Comparison of ENCODE assay signal across 16 cellular contexts in genomic region chr5:67612961-67613360, GRCh38.
DNase-seq lines count a peak whose midpoint lies in the region; ATAC-seq and TF ChIP-seq lines count a peak whose summit lies in the region.
"Had no signal": no experiment of that assay in that cellular context is flagged by ENCODE, and none has a peak within 500 bp of the region (broad histone marks: within the 10 kb centered on the region; RNA-seq: fewer than 3 reads in every experiment).

No MANE protein-coding gene starts in this region.

- POLR2A ChIA-PET in WTC11 (lab: Charles Lee) = no interaction called here

- TF ChIP-seq EP300 in stomach (IDR thresholded peaks at IDR 0.05) = no peak

- intact Hi-C loops in stomach (cut with DNase I; ENCODE audit: low total_unique reads) = no loop called here

- peak overlapping the region; percentile 24 for H3K4me3 ChIP-seq in Jurkat, Clone E6-1 (ENCODE audit: low read length)
- H3K4me3 ChIP-seq in Peyer's patch (no peak overlapping the region), stomach (no peak overlapping the region)
- H3K4me3 ChIP-seq: GM23248 had no signal

- CTCF ChIA-PET in WTC11 (lab: Charles Lee) = no interaction called here

- peaks cover 5% of the 10 kb centered on the region for H3K9me3 Mint-ChIP-seq in WTC11

- H3K9me3 ChIP-seq in Peyer's patch = no peaks in the 10 kb centered on the region
- H3K9me3 ChIP-seq in stomach = no peaks in the 10 kb centered on the region

- H3K27ac Mint-ChIP-seq in WTC11 = no peak overlapping the region

- peaks cover 7% of the 10 kb centered on the region for H3K4me1 Mint-ChIP-seq in WTC11

- DNase-seq in DMS 273 treated with DMSO at 0.1 percent for 48 hours (lab: John Stamatoyannopoulos, UW) (peak; percentile 67), NCI-H524 treated with DMSO at 0.1 percent for 48 hours (lab: John Stamatoyannopoulos, UW) (peak; percentile 5), cerebellum (ENCODE audit: low spot score) (peak; percentile 61), WTC11 (ENCODE audit: low spot score) (no peak), Peyer's patch (no peak), stomach (no peak)
- DNase-seq in Jurkat, Clone E6-1 (ENCODE audit: low read depth, low spot score) = peak; percentile 49
- DNase-seq: Calu3; CD4-positive, alpha-beta memory T cell; COR-L47; DMS79; EL; GF-D8; GM23248; H7; HCEC 1CT had no signal

- no peaks in the 10 kb centered on the region for H3K4me1 ChIP-seq in Peyer's patch
- no peaks in the 10 kb centered on the region for H3K4me1 ChIP-seq in stomach

- H3K36me3 Mint-ChIP-seq in WTC11 = no peaks in the 10 kb centered on the region

- no peak for TF ChIP-seq POLR2A in Peyer's patch (IDR thresholded peaks at IDR 0.05)
- no peak for TF ChIP-seq POLR2A in stomach (IDR thresholded peaks at IDR 0.05)

- TF ChIP-seq CTCF in WTC11 (IDR thresholded peaks at IDR 0.05) = no peak
- TF ChIP-seq CTCF in Peyer's patch (IDR thresholded peaks at IDR 0.05) = no peak
- no peak for TF ChIP-seq CTCF in stomach (IDR thresholded peaks at IDR 0.05)

- H3K27me3 Mint-ChIP-seq in WTC11 (ENCODE audit: low read depth) = no peaks in the 10 kb centered on the region

- H3K27ac ChIP-seq in Peyer's patch (no peak overlapping the region), stomach (no peak overlapping the region)
- H3K27ac ChIP-seq: GM23248 had no signal

- H3K36me3 ChIP-seq in Peyer's patch (no peaks in the 10 kb centered on the region), stomach (no peaks in the 10 kb centered on the region)

- no peak overlapping the region for H3K4me3 Mint-ChIP-seq in WTC11
- H3K4me3 Mint-ChIP-seq: CD4-positive, alpha-beta memory T cell had no signal

- 84 to 93% (median 85%) methylated on average over 4 of the region's 4 CpGs for WGBS in stomach, 5 donors

- H3K27me3 ChIP-seq in Peyer's patch (no peaks in the 10 kb centered on the region), stomach (no peaks in the 10 kb centered on the region)

- no peak for ATAC-seq in WTC11

TF ChIP-seq in WTC11, 78 proteins besides CTCF, POLR2A, EP300 and RAD21 (continues in another document):
- TF ChIP-seq, protein P1, sequence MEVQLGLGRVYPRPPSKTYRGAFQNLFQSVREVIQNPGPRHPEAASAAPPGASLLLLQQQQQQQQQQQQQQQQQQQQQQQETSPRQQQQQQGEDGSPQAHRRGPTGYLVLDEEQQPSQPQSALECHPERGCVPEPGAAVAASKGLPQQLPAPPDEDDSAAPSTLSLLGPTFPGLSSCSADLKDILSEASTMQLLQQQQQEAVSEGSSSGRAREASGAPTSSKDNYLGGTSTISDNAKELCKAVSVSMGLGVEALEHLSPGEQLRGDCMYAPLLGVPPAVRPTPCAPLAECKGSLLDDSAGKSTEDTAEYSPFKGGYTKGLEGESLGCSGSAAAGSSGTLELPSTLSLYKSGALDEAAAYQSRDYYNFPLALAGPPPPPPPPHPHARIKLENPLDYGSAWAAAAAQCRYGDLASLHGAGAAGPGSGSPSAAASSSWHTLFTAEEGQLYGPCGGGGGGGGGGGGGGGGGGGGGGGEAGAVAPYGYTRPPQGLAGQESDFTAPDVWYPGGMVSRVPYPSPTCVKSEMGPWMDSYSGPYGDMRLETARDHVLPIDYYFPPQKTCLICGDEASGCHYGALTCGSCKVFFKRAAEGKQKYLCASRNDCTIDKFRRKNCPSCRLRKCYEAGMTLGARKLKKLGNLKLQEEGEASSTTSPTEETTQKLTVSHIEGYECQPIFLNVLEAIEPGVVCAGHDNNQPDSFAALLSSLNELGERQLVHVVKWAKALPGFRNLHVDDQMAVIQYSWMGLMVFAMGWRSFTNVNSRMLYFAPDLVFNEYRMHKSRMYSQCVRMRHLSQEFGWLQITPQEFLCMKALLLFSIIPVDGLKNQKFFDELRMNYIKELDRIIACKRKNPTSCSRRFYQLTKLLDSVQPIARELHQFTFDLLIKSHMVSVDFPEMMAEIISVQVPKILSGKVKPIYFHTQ (CRISPR knock-in tag; IDR thresholded peaks at IDR 0.05) = no peak
- TF ChIP-seq, protein P2, sequence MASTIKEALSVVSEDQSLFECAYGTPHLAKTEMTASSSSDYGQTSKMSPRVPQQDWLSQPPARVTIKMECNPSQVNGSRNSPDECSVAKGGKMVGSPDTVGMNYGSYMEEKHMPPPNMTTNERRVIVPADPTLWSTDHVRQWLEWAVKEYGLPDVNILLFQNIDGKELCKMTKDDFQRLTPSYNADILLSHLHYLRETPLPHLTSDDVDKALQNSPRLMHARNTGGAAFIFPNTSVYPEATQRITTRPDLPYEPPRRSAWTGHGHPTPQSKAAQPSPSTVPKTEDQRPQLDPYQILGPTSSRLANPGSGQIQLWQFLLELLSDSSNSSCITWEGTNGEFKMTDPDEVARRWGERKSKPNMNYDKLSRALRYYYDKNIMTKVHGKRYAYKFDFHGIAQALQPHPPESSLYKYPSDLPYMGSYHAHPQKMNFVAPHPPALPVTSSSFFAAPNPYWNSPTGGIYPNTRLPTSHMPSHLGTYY (CRISPR knock-in tag; IDR thresholded peaks at IDR 0.05) = no peak
- TF ChIP-seq KAT7 (CRISPR knock-in tag; IDR thresholded peaks at IDR 0.05; ENCODE audit: borderline replicate concordance) (no peak), FOXK1 (CRISPR knock-in tag; IDR thresholded peaks at IDR 0.05) (no peak), ZNF219 (CRISPR knock-in tag; IDR thresholded peaks at IDR 0.05; ENCODE audit: borderline replicate concordance) (no peak), NFE2L1 (CRISPR knock-in tag; IDR thresholded peaks at IDR 0.05) (no peak)
- TF ChIP-seq, protein P3, sequence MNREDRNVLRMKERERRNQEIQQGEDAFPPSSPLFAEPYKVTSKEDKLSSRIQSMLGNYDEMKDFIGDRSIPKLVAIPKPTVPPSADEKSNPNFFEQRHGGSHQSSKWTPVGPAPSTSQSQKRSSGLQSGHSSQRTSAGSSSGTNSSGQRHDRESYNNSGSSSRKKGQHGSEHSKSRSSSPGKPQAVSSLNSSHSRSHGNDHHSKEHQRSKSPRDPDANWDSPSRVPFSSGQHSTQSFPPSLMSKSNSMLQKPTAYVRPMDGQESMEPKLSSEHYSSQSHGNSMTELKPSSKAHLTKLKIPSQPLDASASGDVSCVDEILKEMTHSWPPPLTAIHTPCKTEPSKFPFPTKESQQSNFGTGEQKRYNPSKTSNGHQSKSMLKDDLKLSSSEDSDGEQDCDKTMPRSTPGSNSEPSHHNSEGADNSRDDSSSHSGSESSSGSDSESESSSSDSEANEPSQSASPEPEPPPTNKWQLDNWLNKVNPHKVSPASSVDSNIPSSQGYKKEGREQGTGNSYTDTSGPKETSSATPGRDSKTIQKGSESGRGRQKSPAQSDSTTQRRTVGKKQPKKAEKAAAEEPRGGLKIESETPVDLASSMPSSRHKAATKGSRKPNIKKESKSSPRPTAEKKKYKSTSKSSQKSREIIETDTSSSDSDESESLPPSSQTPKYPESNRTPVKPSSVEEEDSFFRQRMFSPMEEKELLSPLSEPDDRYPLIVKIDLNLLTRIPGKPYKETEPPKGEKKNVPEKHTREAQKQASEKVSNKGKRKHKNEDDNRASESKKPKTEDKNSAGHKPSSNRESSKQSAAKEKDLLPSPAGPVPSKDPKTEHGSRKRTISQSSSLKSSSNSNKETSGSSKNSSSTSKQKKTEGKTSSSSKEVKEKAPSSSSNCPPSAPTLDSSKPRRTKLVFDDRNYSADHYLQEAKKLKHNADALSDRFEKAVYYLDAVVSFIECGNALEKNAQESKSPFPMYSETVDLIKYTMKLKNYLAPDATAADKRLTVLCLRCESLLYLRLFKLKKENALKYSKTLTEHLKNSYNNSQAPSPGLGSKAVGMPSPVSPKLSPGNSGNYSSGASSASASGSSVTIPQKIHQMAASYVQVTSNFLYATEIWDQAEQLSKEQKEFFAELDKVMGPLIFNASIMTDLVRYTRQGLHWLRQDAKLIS (CRISPR knock-in tag; IDR thresholded peaks at IDR 0.05; ENCODE audit: borderline replicate concordance) = no peak
- TF ChIP-seq, protein P4, sequence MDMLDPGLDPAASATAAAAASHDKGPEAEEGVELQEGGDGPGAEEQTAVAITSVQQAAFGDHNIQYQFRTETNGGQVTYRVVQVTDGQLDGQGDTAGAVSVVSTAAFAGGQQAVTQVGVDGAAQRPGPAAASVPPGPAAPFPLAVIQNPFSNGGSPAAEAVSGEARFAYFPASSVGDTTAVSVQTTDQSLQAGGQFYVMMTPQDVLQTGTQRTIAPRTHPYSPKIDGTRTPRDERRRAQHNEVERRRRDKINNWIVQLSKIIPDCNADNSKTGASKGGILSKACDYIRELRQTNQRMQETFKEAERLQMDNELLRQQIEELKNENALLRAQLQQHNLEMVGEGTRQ (CRISPR knock-in tag; IDR thresholded peaks at IDR 0.05) = no peak
- TF ChIP-seq, protein P5, sequence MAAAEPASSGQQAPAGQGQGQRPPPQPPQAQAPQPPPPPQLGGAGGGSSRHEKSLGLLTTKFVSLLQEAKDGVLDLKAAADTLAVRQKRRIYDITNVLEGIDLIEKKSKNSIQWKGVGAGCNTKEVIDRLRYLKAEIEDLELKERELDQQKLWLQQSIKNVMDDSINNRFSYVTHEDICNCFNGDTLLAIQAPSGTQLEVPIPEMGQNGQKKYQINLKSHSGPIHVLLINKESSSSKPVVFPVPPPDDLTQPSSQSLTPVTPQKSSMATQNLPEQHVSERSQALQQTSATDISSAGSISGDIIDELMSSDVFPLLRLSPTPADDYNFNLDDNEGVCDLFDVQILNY (CRISPR knock-in tag; IDR thresholded peaks at IDR 0.05) = no peak

Comparison
In these comparisons a context has a peak if more than half of its experiments do, and no peak if none do; other contexts are left out.
1. DNase-seq: peak in DMS 273 treated with DMSO at 0.1 percent for 48 hours (single experiment), Jurkat, Clone E6-1 (single experiment), NCI-H524 treated with DMSO at 0.1 percent for 48 hours (single experiment) and cerebellum (single experiment); none in WTC11 (single experiment), Peyer's patch (0 of 3) and stomach (single experiment).